ENCODE assay signal across 18 cellular contexts in genomic region chr22:41739576-41739975, GRCh38.
"Had no signal": no experiment of that assay in that cellular context is flagged by ENCODE, and none has a peak within 500 bp of the region (broad histone marks: within the 10 kb centered on the region; RNA-seq: fewer than 3 reads in every experiment).

No MANE protein-coding gene starts in this region.

- ATAC-seq: esophagus mucosa; heart left ventricle; left colon; left ventricle myocardium superior; natural killer cell treated with Interleukin-12 subunit alpha and Interleukin-12 subunit beta and Interleukin-15 and Interleukin-18, amount 100 ng/mL, for 72 hours; pancreas; right cardiac atrium; stimulated activated naive CD8-positive, alpha-beta T cell treated with anti-CD3 and anti-CD28 coated beads, Interleukin-15, Interleukin-2, amounts not matched to agents 100 U/mL and 50 U/mL, for 24 hours had no signal

- H3K36me3 ChIP-seq: heart left ventricle, pancreas, suprapubic skin, thyroid gland had no signal

- H3K9me3 ChIP-seq: heart left ventricle, pancreas, suprapubic skin, thyroid gland had no signal

- H3K27ac ChIP-seq: heart left ventricle, pancreas, suprapubic skin, thyroid gland had no signal

- H3K27me3 ChIP-seq: heart left ventricle, pancreas, suprapubic skin, thyroid gland had no signal

- DNase-seq: effector memory CD4-positive, alpha-beta T cell; heart left ventricle; hippocampal formation; left colon; left ventricle myocardium superior; mesenchymal stem cell; midbrain; occipital lobe; pancreas; right cardiac atrium; small intestine; stimulated activated CD4-positive, alpha-beta T cell treated with anti-CD3 and anti-CD28 coated beads, Interleukin-12 subunit alpha, Interleukin-12 subunit beta, amount 100 ng/mL, for 4 hours; stimulated activated naive CD8-positive, alpha-beta T cell treated with anti-CD3 and anti-CD28 coated beads, Interleukin-15, Interleukin-2, amounts not matched to agents 100 U/mL and 50 U/mL, for 24 hours; thyroid gland had no signal

- H3K4me3 ChIP-seq: heart left ventricle, lung, pancreas, suprapubic skin, thyroid gland had no signal

- H3K4me1 ChIP-seq: heart left ventricle, pancreas, suprapubic skin, thyroid gland had no signal
